In genomic region chr6:144586986-144587385, GRCh38 we compare ENCODE assay signal across 1 cellular context.
TF ChIP-seq lines count a peak whose summit lies in the region.

No MANE protein-coding gene starts in this region.

TF ChIP-seq in WTC11, 78 proteins besides CTCF, POLR2A, EP300 and RAD21 (continued from another document):
- TF ChIP-seq AFF4 (CRISPR knock-in tag; IDR thresholded peaks at IDR 0.05; ENCODE audit: borderline replicate concordance) (no peak), ZNF425 (CRISPR knock-in tag; conservative IDR thresholded peaks at IDR 0.05) (no peak), ZNF121 (CRISPR knock-in tag; IDR thresholded peaks at IDR 0.05) (no peak), ATF2 (CRISPR knock-in tag; IDR thresholded peaks at IDR 0.05; ENCODE audit: borderline replicate concordance, low read depth) (no peak), GABPB1 (CRISPR knock-in tag; IDR thresholded peaks at IDR 0.05) (no peak), KAT7 (CRISPR knock-in tag; IDR thresholded peaks at IDR 0.05; ENCODE audit: borderline replicate concordance) (no peak), CREM (CRISPR knock-in tag; IDR thresholded peaks at IDR 0.05) (no peak), FOXP1 (CRISPR knock-in tag; IDR thresholded peaks at IDR 0.05; ENCODE audit: borderline replicate concordance) (no peak), CDX4 (CRISPR knock-in tag; IDR thresholded peaks at IDR 0.05; ENCODE audit: borderline replicate concordance) (no peak), ZNF512 (CRISPR knock-in tag; IDR thresholded peaks at IDR 0.05; ENCODE audit: borderline replicate concordance) (no peak), IRF1 (CRISPR knock-in tag; IDR thresholded peaks at IDR 0.05) (no peak), USF1 (CRISPR knock-in tag; IDR thresholded peaks at IDR 0.05) (no peak)
